Comparison of ENCODE assay signal across 1 cellular context in the genomic region with DNA sequence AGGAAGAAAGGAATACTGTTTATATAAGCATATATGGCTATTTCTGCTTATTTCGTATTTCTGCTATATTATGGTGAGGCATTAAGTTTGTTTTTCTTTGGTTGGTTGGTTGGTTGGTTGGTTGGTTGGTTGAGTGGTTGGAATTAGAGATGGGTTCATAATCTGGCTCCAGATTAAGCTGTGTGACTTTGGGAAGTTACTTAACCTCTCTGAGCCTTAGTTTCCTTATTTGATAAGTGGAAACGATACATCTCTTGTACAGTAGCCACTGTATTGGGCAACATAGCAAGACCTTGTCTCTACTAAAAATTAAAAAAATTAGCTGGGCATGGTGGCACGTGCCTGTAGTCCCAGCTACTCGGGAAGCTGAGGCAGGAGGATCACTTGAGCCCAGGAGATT.
TF ChIP-seq lines count a peak whose summit lies in the region.

No MANE protein-coding gene starts in this region.

TF ChIP-seq in K562, 482 proteins besides CTCF, POLR2A, EP300 and RAD21 (continued from another document):
- no peak for TF ChIP-seq MITF (IDR thresholded peaks at IDR 0.05)
- no peak for TF ChIP-seq CEBPG (CRISPR knock-in tag; IDR thresholded peaks at IDR 0.05)
- TF ChIP-seq CEBPG (tag; conservative IDR thresholded peaks at IDR 0.05 in 1 of 2, IDR thresholded peaks at IDR 0.05 in 1 of 2), result no peak
TF ChIP-seq in K562: peak in this region for 6.
